In genomic region chr2:19158899-19159298, GRCh38 we compare ENCODE assay signal across 1 cellular context.
TF ChIP-seq lines count a peak whose summit lies in the region.

No MANE protein-coding gene starts in this region.

TF ChIP-seq in SK-N-SH, 30 proteins besides CTCF, POLR2A, EP300 and RAD21 (continued from another document):
- TF ChIP-seq REST (IDR thresholded peaks at IDR 0.05; ENCODE audit: low read depth, low read length) (no peak), RCOR1 (IDR thresholded peaks at IDR 0.05; ENCODE audit: low read length) (peak; percentile 94), SMC3 (IDR thresholded peaks at IDR 0.05; ENCODE audit: low read depth, low read length) (no peak), JUND (IDR thresholded peaks at IDR 0.05) (no peak)
TF ChIP-seq in SK-N-SH: peak in this region for 8.
